Comparison of ENCODE assay signal across 20 cellular contexts in genomic region chr6:114115659-114116058, GRCh38.
"Had no signal": no experiment of that assay in that cellular context is flagged by ENCODE, and none has a peak within 500 bp of the region (broad histone marks: within the 10 kb centered on the region; RNA-seq: fewer than 3 reads in every experiment).

No MANE protein-coding gene starts in this region.

- H3K4me1 ChIP-seq: colonic mucosa, esophagus squamous epithelium, gastroesophageal sphincter, heart right ventricle, left lung, lower lobe of right lung had no signal

- H3K4me3 ChIP-seq: colonic mucosa, esophagus squamous epithelium, gastroesophageal sphincter, heart right ventricle, left lung, lower lobe of right lung, mucosa of descending colon had no signal

- H3K27me3 ChIP-seq: colonic mucosa, esophagus squamous epithelium, gastroesophageal sphincter, heart right ventricle, left lung had no signal

- H3K27ac ChIP-seq: colonic mucosa, epithelial cell of prostate, esophagus squamous epithelium, gastroesophageal sphincter, heart right ventricle, left lung, lower lobe of right lung had no signal

- H3K36me3 ChIP-seq: colonic mucosa, esophagus squamous epithelium, gastroesophageal sphincter, heart right ventricle, left lung, lower lobe of right lung had no signal

- ATAC-seq: effector memory CD8-positive, alpha-beta T cell; esophagus mucosa; gastroesophageal sphincter; heart right ventricle; left cardiac atrium; left lung; left ventricle myocardium superior; lower lobe of right lung; mucosa of descending colon had no signal

- DNase-seq: colonic mucosa; cortex of kidney; effector CD8-positive, alpha-beta T cell; effector memory CD8-positive, alpha-beta T cell; endodermal cell; erythroblast; esophagus squamous epithelium; foreskin fibroblast; foreskin melanocyte; heart right ventricle; hippocampal formation; left cardiac atrium; left lung; left ventricle myocardium superior; lower lobe of right lung; mesenchymal stem cell; mucosa of descending colon had no signal

- H3K9me3 ChIP-seq: colonic mucosa, esophagus squamous epithelium, gastroesophageal sphincter, heart right ventricle, left lung, lower lobe of right lung, mucosa of descending colon had no signal
